8 cellular contexts compared by ENCODE assay signal in the genomic region with DNA sequence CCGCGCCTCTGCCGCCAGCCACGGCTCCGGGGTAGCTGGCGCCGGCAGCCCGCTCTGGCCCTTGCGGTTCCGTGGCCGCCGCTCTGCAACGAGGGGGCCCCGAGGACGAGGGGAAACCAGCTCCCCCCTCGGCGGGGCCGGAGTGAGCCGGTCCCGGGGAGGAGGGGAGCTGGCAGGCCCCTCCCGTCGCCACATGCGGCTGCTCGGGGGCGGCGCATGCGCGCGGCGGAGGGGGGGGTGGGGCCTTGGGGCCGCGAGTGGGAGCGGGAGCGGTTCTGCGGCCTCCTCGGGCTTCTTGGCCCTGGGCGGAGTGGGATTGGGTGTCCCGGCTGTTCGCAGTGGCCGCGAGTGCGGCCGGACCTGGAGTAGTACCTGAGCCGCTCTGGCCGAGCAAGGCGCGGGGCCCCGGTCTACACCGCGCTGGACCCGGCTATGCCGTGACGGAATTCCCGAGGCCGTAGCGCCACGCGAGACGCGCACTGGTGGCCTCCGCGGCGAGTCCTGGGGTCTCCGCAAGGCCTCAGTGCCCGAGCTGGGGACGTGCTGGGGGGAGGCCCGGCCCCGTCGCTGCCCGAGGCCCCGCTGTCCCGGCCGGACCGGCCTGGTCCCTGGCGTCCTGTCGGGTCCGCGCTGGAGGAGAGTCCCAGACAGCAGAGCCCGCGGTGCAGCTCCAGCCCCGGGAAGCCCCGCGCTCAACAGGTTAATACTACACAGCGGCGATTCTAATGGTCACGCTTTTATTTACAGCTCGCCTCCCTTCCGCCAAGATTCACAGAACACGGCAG. TPM values are rescaled to one million over a fixed set of nuclear protein-coding genes. Genes with fewer than 3 reads are reported as not detected.
DNase-seq lines count a peak whose midpoint lies in the region; ATAC-seq and TF ChIP-seq lines count a peak whose summit lies in the region.

No MANE protein-coding gene starts in this region.

- no peaks in the 10 kb centered on the region for H3K9me3 ChIP-seq in ectodermal cell (ENCODE audit: control insufficient read depth, low read length)

- H3K4me1 ChIP-seq in ectodermal cell (ENCODE audit: control insufficient read depth, insufficient read depth, low read length) = no peaks in the 10 kb centered on the region

- POLR2A ChIA-PET in BJ (lab: Charles Lee) = no interaction called here
- POLR2A ChIA-PET in activated CD8-positive, alpha-beta T cell treated with anti-CD3 and anti-CD28 coated beads, Interleukin-2, amount 10 ng/mL, durations not matched to agents 7 days and 5 days (lab: Charles Lee) = interaction anchor here (0.5 to 2.7 kb wide), 5 partner anchors 36 to 341 kb away, joined by 3 to 22 read pairs (median 4); a partner anchor contains a TSS

- peaks cover 22% of the 10 kb centered on the region for H3K36me3 Mint-ChIP-seq in activated CD8-positive, alpha-beta T cell treated with anti-CD3 and anti-CD28 coated beads, Interleukin-2, amount 10 ng/mL, durations not matched to agents 7 days and 5 days (ENCODE audit: low read depth)

- peak overlapping the region; percentile 91 for H3K27ac Mint-ChIP-seq in activated CD8-positive, alpha-beta T cell treated with anti-CD3 and anti-CD28 coated beads, Interleukin-2, amount 10 ng/mL, durations not matched to agents 7 days and 5 days

- WGBS in ectodermal cell, 2 experiments = 0 to 1% methylated on average over 89 of the region's 89 CpGs

- no peaks in the 10 kb centered on the region for H3K27me3 ChIP-seq in BJ (ENCODE audit: control insufficient read depth, insufficient read depth, low read length)
- no peaks in the 10 kb centered on the region for H3K27me3 ChIP-seq in ectodermal cell (ENCODE audit: control insufficient read depth, insufficient read depth, low read length, poor library complexity, severe bottlenecking)

- ATAC-seq in GM19023 (IDR thresholded peaks at IDR 0.05; ENCODE audit: unreplicated experiment) (peak; percentile 68), HG03175 (IDR thresholded peaks at IDR 0.05; ENCODE audit: unreplicated experiment) (peak; percentile 68)
- ATAC-seq in activated CD8-positive, alpha-beta T cell treated with anti-CD3 and anti-CD28 coated beads, Interleukin-2, amount 10 ng/mL, durations not matched to agents 7 days and 5 days = peak; percentile 78

- no peaks in the 10 kb centered on the region for H3K9me3 Mint-ChIP-seq in activated CD8-positive, alpha-beta T cell treated with anti-CD3 and anti-CD28 coated beads, Interleukin-2, amount 10 ng/mL, durations not matched to agents 7 days and 5 days (ENCODE audit: insufficient read depth)

- H3K36me3 ChIP-seq in BJ (ENCODE audit: control insufficient read depth, insufficient read depth, low read length) (no peaks in the 10 kb centered on the region), ectodermal cell (ENCODE audit: control insufficient read depth, insufficient read depth, low read length) (peaks cover 4% of the 10 kb centered on the region)

- CTCF ChIA-PET in BJ (lab: Yijun Ruan, JAX) = interaction anchor here (0.9 kb wide), 1 partner anchor 342 kb away, joined by 4 read pairs; no protein-coding TSS in a partner anchor
- CTCF ChIA-PET in activated CD8-positive, alpha-beta T cell treated with anti-CD3 and anti-CD28 coated beads, Interleukin-2, amount 10 ng/mL, durations not matched to agents 7 days and 5 days (lab: Charles Lee) = interaction anchor here (0.7 to 1.6 kb wide), 6 partner anchors 9 to 376 kb away, joined by 3 to 7 read pairs (median 3); no protein-coding TSS in a partner anchor

- TF ChIP-seq CTCF in BJ (IDR thresholded peaks at IDR 0.05; ENCODE audit: insufficient read depth, low read depth, low read length) = no peak

- H3K27ac ChIP-seq in ectodermal cell (ENCODE audit: insufficient read depth, low read depth, low read length, poor library complexity, severe bottlenecking) = peak overlapping the region; percentile 99

- DNase-seq in BJ (ENCODE audit: low read depth) = no peak
- DNase-seq in NCI-H526 treated with DMSO at 0.1 percent for 48 hours (lab: John Stamatoyannopoulos, UW) = peak; percentile 34
- peak; percentile 85 for DNase-seq in activated CD8-positive, alpha-beta T cell treated with anti-CD3 and anti-CD28 coated beads, Interleukin-2, amount 10 ng/mL, durations not matched to agents 7 days and 5 days
- DNase-seq in medulla oblongata (ENCODE audit: extremely low spot score) = peak; percentile 88
- DNase-seq in stimulated activated CD4-positive, alpha-beta T cell treated with anti-CD3 and anti-CD28 coated beads, TNF-alpha, amount 100 ng/mL, for 4 hours (ENCODE audit: low read depth in 3 of 3) = peak; percentile 80 to 83 (median 82)

- H3K4me3 ChIP-seq in BJ (ENCODE audit: low read depth, low read length) (peak overlapping the region; percentile 78), ectodermal cell (ENCODE audit: insufficient read depth, low read depth, low read length) (peak overlapping the region; percentile 98)

- H3K4me1 Mint-ChIP-seq in activated CD8-positive, alpha-beta T cell treated with anti-CD3 and anti-CD28 coated beads, Interleukin-2, amount 10 ng/mL, durations not matched to agents 7 days and 5 days (ENCODE audit: low read depth) = peaks cover 11% of the 10 kb centered on the region

- no peaks in the 10 kb centered on the region for H3K27me3 Mint-ChIP-seq in activated CD8-positive, alpha-beta T cell treated with anti-CD3 and anti-CD28 coated beads, Interleukin-2, amount 10 ng/mL, durations not matched to agents 7 days and 5 days (ENCODE audit: low read depth)

- H3K4me3 Mint-ChIP-seq in activated CD8-positive, alpha-beta T cell treated with anti-CD3 and anti-CD28 coated beads, Interleukin-2, amount 10 ng/mL, durations not matched to agents 7 days and 5 days = peak overlapping the region; percentile 88

RNA-seq across cellular contexts. Expression of a gene that starts 0.5 kb away (rescaled TPM):
- 4.0 and 4.6 TPM in 2 replicates for polyA plus RNA-seq in BJ (2011; rRNA removed)
- polyA minus RNA-seq in BJ (2011; rRNA and poly(A)+ RNA removed) = 2.5 and 3.1 TPM in 2 replicates
- total RNA-seq in activated CD8-positive, alpha-beta T cell treated with anti-CD3 and anti-CD28 coated beads, Interleukin-2, amount 10 ng/mL, durations not matched to agents 7 days and 5 days = 10 to 100 TPM; 33.2 to 34.5 TPM
- polyA plus RNA-seq in ectodermal cell (2013, experiment 1 of 4) = 30.5 TPM
- 30.7 TPM for polyA plus RNA-seq in ectodermal cell (2013, experiment 2 of 4)
- 23.0 TPM for polyA plus RNA-seq in ectodermal cell (2013, experiment 3 of 4)
- polyA plus RNA-seq in ectodermal cell (2013, experiment 4 of 4) = 23.3 TPM
